8 cellular contexts compared by ENCODE assay signal in genomic region chr22:37887610-37888378, GRCh38. TPM values are rescaled to one million over a fixed set of nuclear protein-coding genes. Genes with fewer than 3 reads are reported as not detected.
DNase-seq lines count a peak whose midpoint lies in the region; ATAC-seq, FAIRE-seq and TF ChIP-seq lines count a peak whose summit lies in the region.

No MANE protein-coding gene starts in this region.

- BruUV-seq in mammary epithelial cell (replicated peaks; lab: Mats Ljungman, UMichigan), result no TSS peak
- BruUV-seq in HepG2 (replicated peaks; lab: Mats Ljungman, UMichigan), result no TSS peak

- peak; percentile 87 for ATAC-seq in HepG2

- TF ChIP-seq CTCF in mammary epithelial cell (conservative IDR thresholded peaks at IDR 0.05 in 1 of 2, IDR thresholded peaks at IDR 0.05 in 1 of 2; ENCODE audit: extremely low read depth in 1 of 2, insufficient read depth in 1 of 2, low read depth in 1 of 2, low read length in 2 of 2) (peak; percentile 55 to 75), HepG2 (CRISPR knock-in tag; IDR thresholded peaks at IDR 0.05) (peak; percentile 67), type B pancreatic cell (conservative IDR thresholded peaks at IDR 0.05) (peak; percentile 65)

- H3K4me1 ChIP-seq in mammary epithelial cell (ENCODE audit: insufficient read depth, low read length) (peaks cover 18% of the 10 kb centered on the region), HepG2 (ENCODE audit: insufficient read depth, low read length) (peaks cover 11% of the 10 kb centered on the region)

- POLR2A ChIA-PET in activated CD4-positive, alpha-beta T cell treated with anti-CD3 and anti-CD28 coated beads, Interleukin-2, amount 10 ng/mL, durations not matched to agents 7 days and 5 days (lab: Charles Lee), result no interaction called here
- POLR2A ChIA-PET in HepG2 (lab: Yijun Ruan, JAX), result interaction anchor here (0.8 to 3.5 kb wide), 2 partner anchors 8 to 81 kb away, joined by 3 to 14 read pairs; partner anchors contain the start of gene GCAT

- no peaks in the 10 kb centered on the region for H4K20me1 ChIP-seq in mammary epithelial cell (ENCODE audit: insufficient read depth, low read length)
- no peaks in the 10 kb centered on the region for H4K20me1 ChIP-seq in HepG2 (ENCODE audit: insufficient read depth, low read length)

- H3K36me3 Mint-ChIP-seq in activated CD4-positive, alpha-beta T cell treated with anti-CD3 and anti-CD28 coated beads, Interleukin-2, amount 10 ng/mL, durations not matched to agents 7 days and 5 days (ENCODE audit: low read depth), result peaks cover 34% of the 10 kb centered on the region
- peaks cover 34% of the 10 kb centered on the region for H3K36me3 Mint-ChIP-seq in type B pancreatic cell

- H3K4me2 ChIP-seq in mammary epithelial cell (ENCODE audit: insufficient read depth, low read depth, low read length) (no peak overlapping the region), HepG2 (ENCODE audit: low read depth, low read length) (no peak overlapping the region)

- CTCF ChIA-PET in activated CD4-positive, alpha-beta T cell treated with anti-CD3 and anti-CD28 coated beads, Interleukin-2, amount 10 ng/mL, durations not matched to agents 7 days and 5 days (lab: Charles Lee), result interaction anchor here (0.6 to 2.9 kb wide), 7 partner anchors 8 to 102 kb away, joined by 3 to 11 read pairs (median 3); partner anchors contain the start of gene MICALL1
- CTCF ChIA-PET in mammary epithelial cell (lab: Charles Lee; ENCODE audit: low non-redundant PET) (interaction anchor here (0.6 to 1.0 kb wide), 2 partner anchors 18 to 72 kb away, joined by 3 to 4 read pairs; partner anchors contain the start of gene MICALL1), HepG2 (lab: Yijun Ruan, JAX; ENCODE audit: low intra/inter-chr PET ratio, low total read pairs) (interaction anchor here (1.2 to 1.8 kb wide), 3 partner anchors 19 to 78 kb away, joined by 3 to 8 read pairs (median 3); partner anchors contain the start of gene MICALL1)

- H3K79me2 ChIP-seq in mammary epithelial cell (ENCODE audit: insufficient read depth, low read length) (peaks cover 28% of the 10 kb centered on the region), HepG2 (ENCODE audit: insufficient read depth, low read length) (no peaks in the 10 kb centered on the region)

- H3K9ac ChIP-seq in mammary epithelial cell (ENCODE audit: insufficient read depth, low read length), result no peak overlapping the region
- no peak overlapping the region for H3K9ac ChIP-seq in HepG2 (ENCODE audit: insufficient read depth, low read depth, low read length)

- TF ChIP-seq EP300 in HepG2 (IDR thresholded peaks at IDR 0.05; ENCODE audit: low read depth in 2 of 2, low read length in 2 of 2) (no peak), HepG2 (CRISPR knock-in tag; IDR thresholded peaks at IDR 0.05; ENCODE audit: borderline replicate concordance) (no peak)

- intact Hi-C loops in mammary epithelial cell (cut with micrococcal nuclease) (loop anchor here (1.0 to 5.0 kb wide), 4 partner anchors 18 to 78 kb away; partner anchors contain the start of genes C22orf23 and POLR2F), HepG2 (cut with micrococcal nuclease; ENCODE audit: unreplicated experiment) (loop anchor here (2.0 kb wide), 1 partner anchor 47 kb away; no protein-coding TSS in a partner anchor)

- no peaks in the 10 kb centered on the region for H3K27me3 Mint-ChIP-seq in activated CD4-positive, alpha-beta T cell treated with anti-CD3 and anti-CD28 coated beads, Interleukin-2, amount 10 ng/mL, durations not matched to agents 7 days and 5 days
- no peaks in the 10 kb centered on the region for H3K27me3 Mint-ChIP-seq in type B pancreatic cell

- no peaks in the 10 kb centered on the region for H3K9me3 Mint-ChIP-seq in activated CD4-positive, alpha-beta T cell treated with anti-CD3 and anti-CD28 coated beads, Interleukin-2, amount 10 ng/mL, durations not matched to agents 7 days and 5 days
- H3K9me3 Mint-ChIP-seq in type B pancreatic cell, result no peaks in the 10 kb centered on the region

- peak; percentile 67 for FAIRE-seq in HepG2 (lab: Jason Lieb, UNC)

- H3K27ac ChIP-seq in mammary epithelial cell (ENCODE audit: insufficient read depth, low read depth, low read length) (peak overlapping the region; percentile 36), HepG2 (ENCODE audit: extremely low read length, insufficient read depth, low read length) (no peak overlapping the region)

- TF ChIP-seq RAD21 in HepG2 (CRISPR knock-in tag; IDR thresholded peaks at IDR 0.05), result peak; percentile 56

- peaks cover 9% of the 10 kb centered on the region for H3K4me1 Mint-ChIP-seq in activated CD4-positive, alpha-beta T cell treated with anti-CD3 and anti-CD28 coated beads, Interleukin-2, amount 10 ng/mL, durations not matched to agents 7 days and 5 days
- peaks cover 22% of the 10 kb centered on the region for H3K4me1 Mint-ChIP-seq in type B pancreatic cell (ENCODE audit: unreplicated experiment)

- H3K27me3 ChIP-seq in mammary epithelial cell (ENCODE audit: insufficient read depth, low read length), result no peaks in the 10 kb centered on the region
- no peaks in the 10 kb centered on the region for H3K27me3 ChIP-seq in HepG2 (ENCODE audit: control insufficient read depth in 1 of 2, insufficient read depth in 2 of 2, low read length in 2 of 2)

- in situ Hi-C loops in mammary epithelial cell (cut with MboI; ENCODE audit: low sequenced_read_pairs in 2 of 2), result loop anchor here in 1 of 2 donors (5.0 to 10.0 kb wide), 2 partner anchors 45 to 77 kb away; no protein-coding TSS in a partner anchor
- in situ Hi-C loops in HepG2 (cut with HindIII; ENCODE audit: extremely low pct_ligation_motif_present, low pct_unique_long_range_greater_than_20kb), result no loop called here

- peak overlapping the region; percentile 50 for H3K27ac Mint-ChIP-seq in activated CD4-positive, alpha-beta T cell treated with anti-CD3 and anti-CD28 coated beads, Interleukin-2, amount 10 ng/mL, durations not matched to agents 7 days and 5 days
- H3K27ac Mint-ChIP-seq in type B pancreatic cell, result peak overlapping the region; percentile 91

- dilution Hi-C loops in mammary epithelial cell (cut with HindIII; ENCODE audit: low sequenced_read_pairs), result loop anchor here (5.0 kb wide), 1 partner anchor 45 kb away; no protein-coding TSS in a partner anchor

- H2AFZ ChIP-seq in mammary epithelial cell (ENCODE audit: low read depth, low read length) (no peak overlapping the region), HepG2 (ENCODE audit: low read length) (no peak overlapping the region)

- peaks cover 20% of the 10 kb centered on the region for H3K36me3 ChIP-seq in mammary epithelial cell (ENCODE audit: insufficient read depth, low read length)
- H3K36me3 ChIP-seq in HepG2 (replicated peaks in 1 of 2; ENCODE audit: control insufficient read depth in 1 of 2, insufficient read depth in 2 of 2, low read length in 2 of 2), result peaks cover 17 to 55% of the 10 kb centered on the region in 2 experiments

- DNase-seq in activated CD4-positive, alpha-beta T cell treated with anti-CD3 and anti-CD28 coated beads, Interleukin-2, amount 10 ng/mL, durations not matched to agents 7 days and 5 days, result no peak
- no peak for DNase-seq in activated CD4-positive, alpha-beta T cell treated with anti-CD3 and anti-CD28 coated beads for 1 hour
- DNase-seq in mammary epithelial cell (peak; percentile 88), HepG2 (ENCODE audit: low spot score) (no peak), type B pancreatic cell (ENCODE audit: extremely low spot score, unreplicated experiment) (no peak), NCI-H510A treated with DMSO at 0.1 percent for 48 hours (lab: John Stamatoyannopoulos, UW) (no peak), NCI-H1417 (lab: John Stamatoyannopoulos, UW) (no peak)
- DNase-seq in effector CD8-positive, alpha-beta T cell (lab: John Stamatoyannopoulos, UW), result no peak

- no peak for TF ChIP-seq POLR2A in HepG2 (IDR thresholded peaks at IDR 0.05; ENCODE audit: insufficient read depth in 1 of 2, low read depth in 2 of 2, low read length in 2 of 2)

- no peak overlapping the region for H3K4me3 Mint-ChIP-seq in activated CD4-positive, alpha-beta T cell treated with anti-CD3 and anti-CD28 coated beads, Interleukin-2, amount 10 ng/mL, durations not matched to agents 7 days and 5 days
- peak overlapping the region; percentile 21 for H3K4me3 Mint-ChIP-seq in type B pancreatic cell

- H3K4me3 ChIP-seq in mammary epithelial cell (replicated peaks in 1 of 3; ENCODE audit: insufficient read depth in 1 of 3, low read depth in 2 of 3, low read length in 3 of 3) (no peak overlapping the region), HepG2 (replicated peaks in 1 of 3; ENCODE audit: insufficient read depth in 1 of 3, low read depth in 2 of 3, low read length in 3 of 3) (no peak overlapping the region)

- no peaks in the 10 kb centered on the region for H3K9me3 ChIP-seq in mammary epithelial cell (replicated peaks; ENCODE audit: insufficient read depth, low read length)
- H3K9me3 ChIP-seq in HepG2 (ENCODE audit: low read length), result no peaks in the 10 kb centered on the region

- 38% methylated on average over 6 of the region's 6 CpGs for WGBS in mammary epithelial cell (ENCODE audit: low coverage, missing lambda C conversion rate)
- WGBS in HepG2 (ENCODE audit: low lambda C conversion rate), result 89% methylated on average over 6 of the region's 6 CpGs

RNA-seq across cellular contexts. Expression of gene MICALL1, which starts 18.3 kb away (rescaled TPM):
- 10 to 100 TPM; 27.6 to 30.7 TPM for total RNA-seq in activated CD4-positive, alpha-beta T cell treated with anti-CD3 and anti-CD28 coated beads, Interleukin-2, amount 10 ng/mL, durations not matched to agents 7 days and 5 days
- total RNA-seq in mammary epithelial cell, result 100 to 1,000 TPM; 247 to 249 TPM
- polyA plus RNA-seq in mammary epithelial cell, result 129 TPM
- 299 TPM for polyA minus RNA-seq in mammary epithelial cell
- total RNA-seq in HepG2 (2016; rRNA removed; fragmentation: Illumina TruSeq; extraction: Trizol), result 10.2 and 10.6 TPM in 2 replicates
- 3.4 and 3.8 TPM in 2 replicates for total RNA-seq in HepG2 (2016; cell fraction: cytosol; rRNA removed; fragmentation: Illumina TruSeq; extraction: Trizol; ENCODE audit: low read depth)
- 9.0 and 10.7 TPM in 2 replicates for total RNA-seq in HepG2 (2016; cell fraction: insoluble cytoplasmic fraction; rRNA removed; fragmentation: Illumina TruSeq; extraction: Trizol)
- 13.1 and 14.5 TPM in 2 replicates for total RNA-seq in HepG2 (2016; cell fraction: membrane; rRNA removed; fragmentation: Illumina TruSeq; extraction: Trizol)
- 7.8 and 8.7 TPM in 2 replicates for total RNA-seq in HepG2 (2016; cell fraction: nucleus; rRNA removed; fragmentation: Illumina TruSeq; extraction: Trizol)
- 7.6 and 10.2 TPM in 2 replicates for polyA plus RNA-seq in HepG2 (2011; rRNA removed)
- 6.7 and 7.5 TPM in 2 replicates for polyA plus RNA-seq in HepG2 (2011; cell fraction: cytosol; rRNA removed)
- polyA plus RNA-seq in HepG2 (2011; cell fraction: nucleus; rRNA removed), result 20.3 and 21.4 TPM in 2 replicates
- polyA plus RNA-seq in HepG2 (2012), result 6.6 and 10.9 TPM in 2 replicates
- 4.2 and 4.5 TPM in 2 replicates for polyA plus RNA-seq in HepG2 (2016; cell fraction: cytosol; fragmentation: Illumina TruSeq; extraction: Trizol; ENCODE audit: low read depth)
- polyA plus RNA-seq in HepG2 (2016; cell fraction: insoluble cytoplasmic fraction; fragmentation: Illumina TruSeq; extraction: Trizol; ENCODE audit: low read depth), result 11.5 and 15.1 TPM in 2 replicates
- polyA plus RNA-seq in HepG2 (2016; cell fraction: membrane; fragmentation: Illumina TruSeq; extraction: Trizol; ENCODE audit: low read depth), result 12.2 and 15.3 TPM in 2 replicates
- 14.0 and 21.3 TPM in 2 replicates for polyA plus RNA-seq in HepG2 (2016; cell fraction: nucleus; fragmentation: Illumina TruSeq; extraction: Trizol; ENCODE audit: insufficient read depth, low read depth)
- 20.1 and 35.6 TPM in 2 replicates for polyA minus RNA-seq in HepG2 (2011; rRNA and poly(A)+ RNA removed; ENCODE audit: low replicate concordance)
- 11.8 and 17.0 TPM in 2 replicates for polyA minus RNA-seq in HepG2 (2011; cell fraction: cytosol; rRNA and poly(A)+ RNA removed)
- 8.9 and 10.7 TPM in 2 replicates for polyA minus RNA-seq in HepG2 (2011; cell fraction: nucleus; rRNA and poly(A)+ RNA removed)
- 56.5 and 107 TPM in 2 replicates for total RNA-seq in type B pancreatic cell (ENCODE audit: low replicate concordance)

RNA-seq across cellular contexts. Expression of gene EIF3L, which starts 38.6 kb away (rescaled TPM):
- total RNA-seq in activated CD4-positive, alpha-beta T cell treated with anti-CD3 and anti-CD28 coated beads, Interleukin-2, amount 10 ng/mL, durations not matched to agents 7 days and 5 days, result 100 to 1,000 TPM; 444 to 449 TPM
- total RNA-seq in mammary epithelial cell (100 to 1,000 TPM; 350 to 368 TPM), HepG2 (2016; rRNA removed; fragmentation: Illumina TruSeq; extraction: Trizol) (514 and 695 TPM in 2 replicates), type B pancreatic cell (ENCODE audit: low replicate concordance) (578 and 740 TPM in 2 replicates)
- polyA plus RNA-seq in mammary epithelial cell (693 TPM), HepG2 (2011; rRNA removed) (731 and 793 TPM in 2 replicates)
- 476 TPM for polyA minus RNA-seq in mammary epithelial cell
- total RNA-seq in HepG2 (2016; cell fraction: cytosol; rRNA removed; fragmentation: Illumina TruSeq; extraction: Trizol; ENCODE audit: low read depth), result 243 and 303 TPM in 2 replicates
- total RNA-seq in HepG2 (2016; cell fraction: insoluble cytoplasmic fraction; rRNA removed; fragmentation: Illumina TruSeq; extraction: Trizol), result 490 and 695 TPM in 2 replicates
- 762 and 870 TPM in 2 replicates for total RNA-seq in HepG2 (2016; cell fraction: membrane; rRNA removed; fragmentation: Illumina TruSeq; extraction: Trizol)
- 260 and 289 TPM in 2 replicates for total RNA-seq in HepG2 (2016; cell fraction: nucleus; rRNA removed; fragmentation: Illumina TruSeq; extraction: Trizol)
- 709 and 837 TPM in 2 replicates for polyA plus RNA-seq in HepG2 (2011; cell fraction: cytosol; rRNA removed)
- polyA plus RNA-seq in HepG2 (2011; cell fraction: nucleus; rRNA removed), result 198 TPM in 2 replicates
- polyA plus RNA-seq in HepG2 (2012), result 793 and 993 TPM in 2 replicates
- 256 and 328 TPM in 2 replicates for polyA plus RNA-seq in HepG2 (2016; cell fraction: cytosol; fragmentation: Illumina TruSeq; extraction: Trizol; ENCODE audit: low read depth)
- 558 and 645 TPM in 2 replicates for polyA plus RNA-seq in HepG2 (2016; cell fraction: insoluble cytoplasmic fraction; fragmentation: Illumina TruSeq; extraction: Trizol; ENCODE audit: low read depth)
- 640 and 832 TPM in 2 replicates for polyA plus RNA-seq in HepG2 (2016; cell fraction: membrane; fragmentation: Illumina TruSeq; extraction: Trizol; ENCODE audit: low read depth)
- polyA plus RNA-seq in HepG2 (2016; cell fraction: nucleus; fragmentation: Illumina TruSeq; extraction: Trizol; ENCODE audit: insufficient read depth, low read depth), result 328 and 345 TPM in 2 replicates
- 689 and 781 TPM in 2 replicates for polyA minus RNA-seq in HepG2 (2011; rRNA and poly(A)+ RNA removed; ENCODE audit: low replicate concordance)
- polyA minus RNA-seq in HepG2 (2011; cell fraction: cytosol; rRNA and poly(A)+ RNA removed), result 221 and 268 TPM in 2 replicates
- polyA minus RNA-seq in HepG2 (2011; cell fraction: nucleus; rRNA and poly(A)+ RNA removed), result 133 and 175 TPM in 2 replicates

RNA-seq across cellular contexts. Expression of gene ANKRD54, which starts 43.7 kb away (rescaled TPM):
- total RNA-seq in activated CD4-positive, alpha-beta T cell treated with anti-CD3 and anti-CD28 coated beads, Interleukin-2, amount 10 ng/mL, durations not matched to agents 7 days and 5 days, result 10 to 100 TPM; 26.7 to 27.4 TPM
- 10 to 100 TPM; 20.3 to 20.5 TPM for total RNA-seq in mammary epithelial cell
- polyA plus RNA-seq in mammary epithelial cell, result 22.3 TPM
- 21.3 TPM for polyA minus RNA-seq in mammary epithelial cell
- total RNA-seq in HepG2 (2016; rRNA removed; fragmentation: Illumina TruSeq; extraction: Trizol), result 31.9 and 33.6 TPM in 2 replicates
- total RNA-seq in HepG2 (2016; cell fraction: cytosol; rRNA removed; fragmentation: Illumina TruSeq; extraction: Trizol; ENCODE audit: low read depth), result 14.6 and 15.2 TPM in 2 replicates
- total RNA-seq in HepG2 (2016; cell fraction: insoluble cytoplasmic fraction; rRNA removed; fragmentation: Illumina TruSeq; extraction: Trizol), result 27.3 and 32.7 TPM in 2 replicates
- total RNA-seq in HepG2 (2016; cell fraction: membrane; rRNA removed; fragmentation: Illumina TruSeq; extraction: Trizol), result 29.4 and 34.6 TPM in 2 replicates
- 20.7 and 24.5 TPM in 2 replicates for total RNA-seq in HepG2 (2016; cell fraction: nucleus; rRNA removed; fragmentation: Illumina TruSeq; extraction: Trizol)
- 28.5 and 33.1 TPM in 2 replicates for polyA plus RNA-seq in HepG2 (2011; rRNA removed)
- polyA plus RNA-seq in HepG2 (2011; cell fraction: cytosol; rRNA removed), result 17.8 and 30.6 TPM in 2 replicates
- 64.2 and 84.7 TPM in 2 replicates for polyA plus RNA-seq in HepG2 (2011; cell fraction: nucleus; rRNA removed)
- 14.5 and 14.8 TPM in 2 replicates for polyA plus RNA-seq in HepG2 (2012)
- 12.7 and 16.5 TPM in 2 replicates for polyA plus RNA-seq in HepG2 (2016; cell fraction: cytosol; fragmentation: Illumina TruSeq; extraction: Trizol; ENCODE audit: low read depth)
- 32.6 and 37.8 TPM in 2 replicates for polyA plus RNA-seq in HepG2 (2016; cell fraction: insoluble cytoplasmic fraction; fragmentation: Illumina TruSeq; extraction: Trizol; ENCODE audit: low read depth)
- polyA plus RNA-seq in HepG2 (2016; cell fraction: membrane; fragmentation: Illumina TruSeq; extraction: Trizol; ENCODE audit: low read depth), result 25.4 and 26.8 TPM in 2 replicates
- 46.2 and 51.6 TPM in 2 replicates for polyA plus RNA-seq in HepG2 (2016; cell fraction: nucleus; fragmentation: Illumina TruSeq; extraction: Trizol; ENCODE audit: insufficient read depth, low read depth)
- 44.8 and 54.2 TPM in 2 replicates for polyA minus RNA-seq in HepG2 (2011; rRNA and poly(A)+ RNA removed; ENCODE audit: low replicate concordance)
- polyA minus RNA-seq in HepG2 (2011; cell fraction: cytosol; rRNA and poly(A)+ RNA removed), result 12.0 and 15.7 TPM in 2 replicates
- polyA minus RNA-seq in HepG2 (2011; cell fraction: nucleus; rRNA and poly(A)+ RNA removed), result 13.5 and 14.0 TPM in 2 replicates
- total RNA-seq in type B pancreatic cell (ENCODE audit: low replicate concordance), result 24.2 and 29.4 TPM in 2 replicates
